In the genomic region with DNA sequence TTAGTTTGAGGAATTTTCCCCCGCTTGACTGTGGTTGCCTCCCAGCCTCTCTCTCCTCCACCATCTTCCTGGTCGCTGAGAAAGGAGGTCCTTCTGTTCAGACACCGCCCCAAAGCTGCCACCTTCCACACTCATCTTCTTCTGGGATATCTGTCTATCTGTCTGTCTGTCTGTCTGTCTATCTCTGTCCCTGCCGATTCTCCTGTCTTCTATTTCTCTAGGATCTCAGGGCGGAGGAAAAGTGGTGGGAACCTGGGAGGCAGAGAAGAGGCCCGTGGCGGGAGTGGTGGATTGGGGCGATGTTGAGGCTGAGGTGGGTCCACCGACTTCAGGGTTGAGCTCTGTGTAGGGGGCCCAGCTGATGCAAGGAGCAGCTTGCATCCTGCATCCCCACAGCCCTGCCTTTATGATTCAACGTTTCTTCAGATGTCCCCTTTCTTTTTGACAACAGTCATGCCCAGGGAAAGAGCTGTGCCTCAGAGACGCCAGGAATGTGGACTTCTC, we compare ENCODE assay signal across 10 cellular contexts.
DNase-seq lines count a peak whose midpoint lies in the region; ATAC-seq, FAIRE-seq and TF ChIP-seq lines count a peak whose summit lies in the region.
"Had no signal": no experiment of that assay in that cellular context is flagged by ENCODE, and none has a peak within 500 bp of the region (broad histone marks: within the 10 kb centered on the region; RNA-seq: fewer than 3 reads in every experiment).

No MANE protein-coding gene starts in this region.

- intact Hi-C loops in activated T-helper 2 cell treated with anti-CD3 and anti-CD28 coated beads, Interferon-gamma antibody, Interleukin-2, Interleukin-4, amounts not matched to agents 10 μg/mL and 5 μg/mL and 100 μg/mL, durations not matched to agents 14 hours and 24 hours and 36 hours (cut with micrococcal nuclease): loop anchor here (1.0 to 10.0 kb wide), 9 partner anchors 10 to 1145 kb away; no protein-coding TSS in a partner anchor
- intact Hi-C loops in sigmoid colon (cut with DNase I): no loop called here

- H3K27me3 ChIP-seq in BLaER1: peaks cover 82% of the 10 kb centered on the region
- no peaks in the 10 kb centered on the region for H3K27me3 ChIP-seq in keratinocyte (ENCODE audit: control insufficient read depth, extremely low read depth, insufficient read depth, low read length)
- H3K27me3 ChIP-seq in sigmoid colon: peaks cover 43 to 100% (median 84%) of the 10 kb centered on the region in 3 donors

- 17 to 29% methylated on average over 11 of the region's 11 CpGs for WGBS in sigmoid colon, 2 donors

- H3K4me3 Mint-ChIP-seq in activated T-helper 2 cell treated with anti-CD3 and anti-CD28 coated beads, Interferon-gamma antibody, Interleukin-2, Interleukin-4, amounts not matched to agents 10 μg/mL and 5 μg/mL and 100 μg/mL, durations not matched to agents 14 hours and 24 hours and 36 hours (ENCODE audit: low read depth): peak overlapping the region; percentile 77

- CTCF ChIA-PET in HEK293 (lab: Yijun Ruan, JAX): interaction anchor here (0.6 to 1.9 kb wide), 7 partner anchors 10 to 406 kb away, joined by 3 to 5 read pairs (median 3); no protein-coding TSS in a partner anchor

- peaks cover 4% of the 10 kb centered on the region for H3K9me3 Mint-ChIP-seq in activated T-helper 2 cell treated with anti-CD3 and anti-CD28 coated beads, Interferon-gamma antibody, Interleukin-2, Interleukin-4, amounts not matched to agents 10 μg/mL and 5 μg/mL and 100 μg/mL, durations not matched to agents 14 hours and 24 hours and 36 hours

- POLR2A ChIA-PET in HEK293 (lab: Yijun Ruan, JAX): no interaction called here

- no peak for TF ChIP-seq POLR2A in sigmoid colon (IDR thresholded peaks at IDR 0.05)
- no peak for TF ChIP-seq POLR2A in GM12892 (IDR thresholded peaks at IDR 0.05; ENCODE audit: low read depth, low read length)

- H3K4me2 ChIP-seq in BLaER1: peak overlapping the region; percentile 23; the same call in 1 of the 2 replicates
- peak overlapping the region; percentile 91 for H3K4me2 ChIP-seq in keratinocyte (ENCODE audit: control insufficient read depth, extremely low read depth, insufficient read depth, low read depth, low read length)

- H3K4me3 ChIP-seq in BLaER1 (no peak overlapping the region), HEK293 (ENCODE audit: low read depth, low read length) (no peak overlapping the region), keratinocyte (ENCODE audit: control insufficient read depth in 2 of 3, extremely low read depth in 1 of 3, insufficient read depth in 2 of 3, low read depth in 1 of 3, low read length in 3 of 3) (peak overlapping the region in 2 of 3 experiments; percentile 4 to 63), sigmoid colon (no peak overlapping the region)

- no peaks in the 10 kb centered on the region for H3K36me3 Mint-ChIP-seq in activated T-helper 2 cell treated with anti-CD3 and anti-CD28 coated beads, Interferon-gamma antibody, Interleukin-2, Interleukin-4, amounts not matched to agents 10 μg/mL and 5 μg/mL and 100 μg/mL, durations not matched to agents 14 hours and 24 hours and 36 hours (ENCODE audit: low read depth)

- no peak overlapping the region for H3K27ac Mint-ChIP-seq in activated T-helper 2 cell treated with anti-CD3 and anti-CD28 coated beads, Interferon-gamma antibody, Interleukin-2, Interleukin-4, amounts not matched to agents 10 μg/mL and 5 μg/mL and 100 μg/mL, durations not matched to agents 14 hours and 24 hours and 36 hours
- H3K27ac Mint-ChIP-seq: activated naive CD4-positive, alpha-beta T cell treated with anti-CD3 and anti-CD28 coated beads, Interleukin-2, amount 50 U/mL, for 72 hours had no signal

- peak overlapping the region; percentile 50 for H2AFZ ChIP-seq in keratinocyte (ENCODE audit: control insufficient read depth, low read length)

- no peaks in the 10 kb centered on the region for H3K36me3 ChIP-seq in BLaER1
- no peaks in the 10 kb centered on the region for H3K36me3 ChIP-seq in HEK293 (ENCODE audit: control insufficient read depth in 2 of 2, insufficient read depth in 1 of 2, low read length in 2 of 2)
- H3K36me3 ChIP-seq in keratinocyte (ENCODE audit: control insufficient read depth in 2 of 2, extremely low read depth in 1 of 2, insufficient read depth in 2 of 2, low read length in 2 of 2): no peaks in the 10 kb centered on the region
- H3K36me3 ChIP-seq in sigmoid colon: no peaks in the 10 kb centered on the region

- H3K4me1 Mint-ChIP-seq in activated T-helper 2 cell treated with anti-CD3 and anti-CD28 coated beads, Interferon-gamma antibody, Interleukin-2, Interleukin-4, amounts not matched to agents 10 μg/mL and 5 μg/mL and 100 μg/mL, durations not matched to agents 14 hours and 24 hours and 36 hours (ENCODE audit: low read depth): peaks cover 44% of the 10 kb centered on the region

- dilution Hi-C loops in keratinocyte (cut with MboI; ENCODE audit: extremely low pct_ligation_motif_present, low sequenced_read_pairs): no loop called here

- peaks cover 2% of the 10 kb centered on the region; the same call in 1 of the 2 replicates for H3K4me1 ChIP-seq in BLaER1
- H3K4me1 ChIP-seq in HEK293 (ENCODE audit: control insufficient read depth, insufficient read depth, low read length): no peaks in the 10 kb centered on the region
- H3K4me1 ChIP-seq in keratinocyte (ENCODE audit: control insufficient read depth, extremely low read depth, insufficient read depth, low read length): peaks cover 22% of the 10 kb centered on the region
- H3K4me1 ChIP-seq in sigmoid colon: no peaks in the 10 kb centered on the region

- H3K27ac ChIP-seq in BLaER1 (no peak overlapping the region), HEK293 (ENCODE audit: extremely low read depth, low read depth, low read length) (no peak overlapping the region), keratinocyte (ENCODE audit: control insufficient read depth, insufficient read depth, low read length) (no peak overlapping the region), sigmoid colon (no peak overlapping the region)
- H3K27ac ChIP-seq: RWPE1 had no signal

- H3K9me3 ChIP-seq in BLaER1 (peaks cover 19% of the 10 kb centered on the region; the same call in 1 of the 2 replicates), HEK293 (ENCODE audit: control insufficient read depth, insufficient read depth, low read depth, low read length) (no peaks in the 10 kb centered on the region), keratinocyte (ENCODE audit: control insufficient read depth, low read depth, low read length) (no peaks in the 10 kb centered on the region), sigmoid colon (no peaks in the 10 kb centered on the region)

- no peak for TF ChIP-seq EP300 in sigmoid colon (IDR thresholded peaks at IDR 0.05)

- no peak for FAIRE-seq in keratinocyte (lab: Jason Lieb, UNC)
- FAIRE-seq in GM12892 (lab: Jason Lieb, UNC): no peak

- ATAC-seq in HG03378 (IDR thresholded peaks at IDR 0.05; ENCODE audit: unreplicated experiment): no peak

- H3K9ac ChIP-seq in BLaER1 (no peak overlapping the region), keratinocyte (ENCODE audit: control insufficient read depth, extremely low read depth, insufficient read depth, low read length) (no peak overlapping the region)

- TF ChIP-seq CTCF in HEK293 (tag by site-specific recombination; IDR thresholded peaks at IDR 0.05): no peak
- no peak for TF ChIP-seq CTCF in keratinocyte (optimal IDR thresholded peaks at IDR 0.05 in 1 of 3, IDR thresholded peaks at IDR 0.05 in 1 of 3, conservative IDR thresholded peaks at IDR 0.05 in 1 of 3; ENCODE audit: extremely low read depth in 1 of 3, insufficient read depth in 2 of 3, low read length in 3 of 3)
- no peak for TF ChIP-seq CTCF in sigmoid colon (IDR thresholded peaks at IDR 0.05)

- no peaks in the 10 kb centered on the region for H3K79me2 ChIP-seq in keratinocyte (ENCODE audit: control insufficient read depth, insufficient read depth, low read length)

- DNase-seq in activated T-helper 2 cell treated with anti-CD3 and anti-CD28 coated beads, Interferon-gamma antibody, Interleukin-2, Interleukin-4, amounts not matched to agents 10 μg/mL and 5 μg/mL and 100 μg/mL, durations not matched to agents 14 hours and 24 hours and 36 hours (ENCODE audit: low spot score): no peak
- DNase-seq in keratinocyte (ENCODE audit: low read depth, low spot score): no peak
- no peak for DNase-seq in sigmoid colon
- no peak for DNase-seq in HuH-7.5 (ENCODE audit: low spot score)
- DNase-seq in GM12892 (ENCODE audit: insufficient read length): no peak

- peaks cover 61% of the 10 kb centered on the region for H3K27me3 Mint-ChIP-seq in activated T-helper 2 cell treated with anti-CD3 and anti-CD28 coated beads, Interferon-gamma antibody, Interleukin-2, Interleukin-4, amounts not matched to agents 10 μg/mL and 5 μg/mL and 100 μg/mL, durations not matched to agents 14 hours and 24 hours and 36 hours (ENCODE audit: low read depth)

- H3K9me1 ChIP-seq in keratinocyte (ENCODE audit: control insufficient read depth, extremely low read depth, insufficient read depth, low read length): no peaks in the 10 kb centered on the region

- H4K20me1 ChIP-seq in BLaER1 (peaks cover 33% of the 10 kb centered on the region), keratinocyte (ENCODE audit: control insufficient read depth, extremely low read depth, insufficient read depth, low read length) (no peaks in the 10 kb centered on the region)

TF ChIP-seq in HEK293, 187 proteins besides CTCF, POLR2A, EP300 and RAD21:
- TF ChIP-seq ZFP69B (tag by site-specific recombination; IDR thresholded peaks at IDR 0.05): peak; percentile 18; the same call in 1 of the 2 replicates
- no peak for TF ChIP-seq ZNF501 (tag by site-specific recombination; IDR thresholded peaks at IDR 0.05)
TF ChIP-seq in HEK293: peak in this region for 1.

Comparison
In these comparisons a context has a peak if more than half of its experiments do, and no peak if none do; other contexts are left out.
1. H3K4me3 ChIP-seq: peak in keratinocyte (2 of 3); none in BLaER1 (single experiment), HEK293 (single experiment) and sigmoid colon (0 of 4).